8 cellular contexts compared by ENCODE assay signal in the genomic region with DNA sequence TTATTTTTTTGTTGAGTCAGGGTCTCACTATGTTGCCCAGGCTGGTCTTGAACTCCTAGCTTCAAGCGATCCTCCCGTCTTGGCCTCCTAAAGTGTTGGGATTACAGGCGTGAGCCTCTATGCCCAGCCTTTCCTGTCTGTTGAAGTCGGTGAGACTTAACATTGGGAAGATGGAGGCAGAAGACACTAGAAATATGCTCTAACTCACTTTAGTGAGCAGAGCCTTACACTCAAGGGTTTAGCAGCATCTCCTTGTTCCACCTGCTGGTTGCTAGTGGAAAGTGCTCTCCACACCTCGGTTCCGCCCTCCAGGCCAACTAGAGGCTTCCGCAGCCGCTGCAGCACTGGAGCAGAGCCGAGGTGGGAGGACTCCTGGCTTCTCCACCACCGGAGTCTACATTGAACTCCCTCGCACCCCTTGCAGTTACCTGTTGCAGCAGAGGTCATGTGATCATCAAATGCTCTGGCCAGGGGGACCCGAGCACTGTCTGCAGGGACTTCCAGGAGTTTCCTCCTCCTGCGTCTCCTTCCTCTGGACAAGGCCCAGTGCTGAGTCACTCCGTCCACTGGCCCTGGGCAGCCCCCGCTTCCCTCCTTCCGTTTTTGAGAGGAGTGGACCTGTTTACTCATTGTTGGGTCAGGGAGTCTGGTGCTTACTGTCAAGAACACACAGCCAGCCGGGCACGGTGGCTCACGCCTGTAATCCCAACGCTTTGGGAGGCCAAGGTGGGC. TPM values are rescaled to one million over a fixed set of nuclear protein-coding genes. Genes with fewer than 3 reads are reported as not detected.
A peak's percentile ranks its signal among the peaks of the same experiment; 100 is the strongest.
DNase-seq lines count a peak whose midpoint lies in the region; ATAC-seq and TF ChIP-seq lines count a peak whose summit lies in the region.

No MANE protein-coding gene starts in this region.

- peak overlapping the region; percentile 85 for H3K27ac Mint-ChIP-seq in memory B cell

- H3K9me3 Mint-ChIP-seq in memory B cell, result peaks cover 2% of the 10 kb centered on the region

- in situ Hi-C loops in GM13976 (cut with MboI; ENCODE audit: low sequenced_read_pairs, unreplicated experiment), result loop anchor here (10.0 kb wide), 1 partner anchor 234 kb away; a partner anchor contains a TSS

- TF ChIP-seq CTCF in 22Rv1 (IDR thresholded peaks at IDR 0.05) (peak; percentile 87), GM13976 (IDR thresholded peaks at IDR 0.05; ENCODE audit: borderline replicate concordance, control extremely low read depth, extremely low read depth, insufficient read depth, missing control alignments) (peak; percentile 84)

- ATAC-seq in HG02981 (IDR thresholded peaks at IDR 0.05; ENCODE audit: unreplicated experiment) (peak; percentile 86), memory B cell (ENCODE audit: low read depth) (peak; percentile 100)

- no peak overlapping the region for H3K27ac ChIP-seq in 22Rv1

- DNase-seq in GM13976 (ENCODE audit: low spot score) (peak; percentile 86), NCI-H446 treated with DMSO at 0.1 percent for 48 hours (lab: John Stamatoyannopoulos, UW) (peak; percentile 9), dermis microvascular lymphatic vessel endothelial cell (ENCODE audit: low read depth in 2 of 2) (peak; percentile 62 to 90), memory B cell (ENCODE audit: low spot score in 2 of 2) (peak; percentile 69 to 81)
- DNase-seq in activated CD4-positive, alpha-beta T cell treated with anti-CD3 and anti-CD28 coated beads, Interleukin-2, amount 50 U/mL, for 1 hour, result peak; percentile 72
- DNase-seq in stimulated activated CD8-positive, alpha-beta memory T cell treated with anti-CD3 and anti-CD28 coated beads, Interleukin-12 subunit alpha, Interleukin-12 subunit beta, amount 100 ng/mL, for 4 hours (ENCODE audit: low read depth), result peak; percentile 47

- H3K36me3 Mint-ChIP-seq in memory B cell, result no peaks in the 10 kb centered on the region

- peak overlapping the region; percentile 61 for H3K4me3 Mint-ChIP-seq in memory B cell

- peaks cover 41% of the 10 kb centered on the region for H3K4me1 Mint-ChIP-seq in memory B cell

- H3K27me3 Mint-ChIP-seq in memory B cell, result no peaks in the 10 kb centered on the region

RNA-seq across cellular contexts. Expression of a gene that starts 9.4 kb away (rescaled TPM):
- 2.6 and 3.9 TPM in 2 replicates for total RNA-seq in dermis microvascular lymphatic vessel endothelial cell

RNA-seq across cellular contexts. Expression of a gene that starts 44.4 kb away (rescaled TPM):
- 86.0 and 112 TPM in 2 replicates for total RNA-seq in dermis microvascular lymphatic vessel endothelial cell

Comparison
In these comparisons a context has a peak if more than half of its experiments do, and no peak if none do; other contexts are left out.
1. DNase-seq: peak in every context shown above with its lines; median percentile 86 in GM13976; 76 in dermis microvascular lymphatic vessel endothelial cell; 75 in memory B cell; 72 in activated CD4-positive, alpha-beta T cell treated with anti-CD3 and anti-CD28 coated beads, Interleukin-2, amount 50 U/mL, for 1 hour; 47 in stimulated activated CD8-positive, alpha-beta memory T cell treated with anti-CD3 and anti-CD28 coated beads, Interleukin-12 subunit alpha, Interleukin-12 subunit beta, amount 100 ng/mL, for 4 hours; 9 in NCI-H446 treated with DMSO at 0.1 percent for 48 hours.